In genomic region chr14:89618309-89618708, GRCh38 we compare ENCODE assay signal across 8 cellular contexts.
A peak's percentile ranks its signal among the peaks of the same experiment; 100 is the strongest.
DNase-seq lines count a peak whose midpoint lies in the region; ATAC-seq and TF ChIP-seq lines count a peak whose summit lies in the region.

No MANE protein-coding gene starts in this region.

- H3K27ac ChIP-seq in left ventricle myocardium inferior (replicated peaks): peak overlapping the region; percentile 90
- H3K27ac ChIP-seq in rectal smooth muscle tissue (ENCODE audit: low read depth, low read length): no peak overlapping the region

- no peak overlapping the region for H3K9ac ChIP-seq in rectal smooth muscle tissue (ENCODE audit: low read length)

- intact Hi-C loops in activated T-helper 1 cell treated with anti-CD3 and anti-CD28 coated beads, Interleukin-12 subunit alpha, Interleukin-12 subunit beta, Interleukin-2, Interleukin-4 antibody, amounts not matched to agents 30 ng/mL and 10 ng/mL and 1 ng/mL, durations not matched to agents 14 hours and 24 hours and 36 hours (cut with micrococcal nuclease): loop anchor here (5.0 to 10.0 kb wide), 2 partner anchors 134 to 1614 kb away; partner anchors contain the start of gene GPR65
- intact Hi-C loops in left ventricle myocardium inferior (cut with micrococcal nuclease): no loop called here

- H3K27me3 Mint-ChIP-seq in stimulated activated naive CD8-positive, alpha-beta T cell treated with anti-CD3 and anti-CD28 coated beads, Interleukin-15, Interleukin-2, amounts not matched to agents 100 ng/mL and 50 ng/mL, for 24 hours: no peaks in the 10 kb centered on the region
- no peaks in the 10 kb centered on the region for H3K27me3 Mint-ChIP-seq in activated T-helper 1 cell treated with anti-CD3 and anti-CD28 coated beads, Interleukin-12 subunit alpha, Interleukin-12 subunit beta, Interleukin-2, Interleukin-4 antibody, amounts not matched to agents 30 ng/mL and 10 ng/mL and 1 ng/mL, durations not matched to agents 14 hours and 24 hours and 36 hours (ENCODE audit: insufficient read depth)

- no peaks in the 10 kb centered on the region for H3K36me3 ChIP-seq in left ventricle myocardium inferior
- no peaks in the 10 kb centered on the region for H3K36me3 ChIP-seq in rectal smooth muscle tissue (ENCODE audit: control insufficient read depth, insufficient read depth, low read length)

- H3K4me1 ChIP-seq in left ventricle myocardium inferior (peaks cover 53% of the 10 kb centered on the region), rectal smooth muscle tissue (ENCODE audit: control insufficient read depth, insufficient read depth, low read length) (peaks cover 3% of the 10 kb centered on the region)

- no peak for DNase-seq in stimulated activated naive CD8-positive, alpha-beta T cell treated with anti-CD3 and anti-CD28 coated beads, Interleukin-15, Interleukin-2, amounts not matched to agents 100 U/mL and 50 U/mL, for 24 hours
- no peak for DNase-seq in activated T-helper 1 cell treated with anti-CD3 and anti-CD28 coated beads, Interleukin-12 subunit alpha, Interleukin-12 subunit beta, Interleukin-2, Interleukin-4 antibody, amounts not matched to agents 30 ng/mL and 10 ng/mL and 1 ng/mL, durations not matched to agents 14 hours and 24 hours and 36 hours (ENCODE audit: low spot score)
- no peak for DNase-seq in left ventricle myocardium inferior

- ATAC-seq in stimulated activated naive CD8-positive, alpha-beta T cell treated with anti-CD3 and anti-CD28 coated beads, Interleukin-15, Interleukin-2, amounts not matched to agents 100 U/mL and 50 U/mL, for 24 hours: no peak
- no peak for ATAC-seq in GM19351 (IDR thresholded peaks at IDR 0.05; ENCODE audit: unreplicated experiment)
- no peak for ATAC-seq in HG02852 (IDR thresholded peaks at IDR 0.05; ENCODE audit: unreplicated experiment)
- no peak for ATAC-seq in GM19035 (IDR thresholded peaks at IDR 0.05; ENCODE audit: unreplicated experiment)

- peak overlapping the region; percentile 94 for H3K27ac Mint-ChIP-seq in stimulated activated naive CD8-positive, alpha-beta T cell treated with anti-CD3 and anti-CD28 coated beads, Interleukin-15, Interleukin-2, amounts not matched to agents 100 ng/mL and 50 ng/mL, for 24 hours
- peak overlapping the region; percentile 96 for H3K27ac Mint-ChIP-seq in activated T-helper 1 cell treated with anti-CD3 and anti-CD28 coated beads, Interleukin-12 subunit alpha, Interleukin-12 subunit beta, Interleukin-2, Interleukin-4 antibody, amounts not matched to agents 30 ng/mL and 10 ng/mL and 1 ng/mL, durations not matched to agents 14 hours and 24 hours and 36 hours

- H3K4me3 Mint-ChIP-seq in stimulated activated naive CD8-positive, alpha-beta T cell treated with anti-CD3 and anti-CD28 coated beads, Interleukin-15, Interleukin-2, amounts not matched to agents 100 ng/mL and 50 ng/mL, for 24 hours: peak overlapping the region; percentile 90
- peak overlapping the region; percentile 95 for H3K4me3 Mint-ChIP-seq in activated T-helper 1 cell treated with anti-CD3 and anti-CD28 coated beads, Interleukin-12 subunit alpha, Interleukin-12 subunit beta, Interleukin-2, Interleukin-4 antibody, amounts not matched to agents 30 ng/mL and 10 ng/mL and 1 ng/mL, durations not matched to agents 14 hours and 24 hours and 36 hours

- no peaks in the 10 kb centered on the region for H3K9me3 ChIP-seq in left ventricle myocardium inferior (replicated peaks)

- TF ChIP-seq CTCF in left ventricle myocardium inferior (IDR thresholded peaks at IDR 0.05; ENCODE audit: borderline replicate concordance): no peak

- no peaks in the 10 kb centered on the region for H3K27me3 ChIP-seq in left ventricle myocardium inferior (ENCODE audit: low read depth)
- no peaks in the 10 kb centered on the region for H3K27me3 ChIP-seq in rectal smooth muscle tissue (ENCODE audit: control insufficient read depth, insufficient read depth, low read length)

- H3K4me3 ChIP-seq in left ventricle myocardium inferior: peak overlapping the region; percentile 83
- H3K4me3 ChIP-seq in rectal smooth muscle tissue (ENCODE audit: low read length): peak overlapping the region; percentile 91

- H3K4me1 Mint-ChIP-seq in stimulated activated naive CD8-positive, alpha-beta T cell treated with anti-CD3 and anti-CD28 coated beads, Interleukin-15, Interleukin-2, amounts not matched to agents 100 ng/mL and 50 ng/mL, for 24 hours (ENCODE audit: low read depth): peaks cover 85% of the 10 kb centered on the region
- peaks cover 79% of the 10 kb centered on the region for H3K4me1 Mint-ChIP-seq in activated T-helper 1 cell treated with anti-CD3 and anti-CD28 coated beads, Interleukin-12 subunit alpha, Interleukin-12 subunit beta, Interleukin-2, Interleukin-4 antibody, amounts not matched to agents 30 ng/mL and 10 ng/mL and 1 ng/mL, durations not matched to agents 14 hours and 24 hours and 36 hours (ENCODE audit: low read depth)

- peaks cover 3% of the 10 kb centered on the region for H3K36me3 Mint-ChIP-seq in stimulated activated naive CD8-positive, alpha-beta T cell treated with anti-CD3 and anti-CD28 coated beads, Interleukin-15, Interleukin-2, amounts not matched to agents 100 ng/mL and 50 ng/mL, for 24 hours (ENCODE audit: low read depth)
- H3K36me3 Mint-ChIP-seq in activated T-helper 1 cell treated with anti-CD3 and anti-CD28 coated beads, Interleukin-12 subunit alpha, Interleukin-12 subunit beta, Interleukin-2, Interleukin-4 antibody, amounts not matched to agents 30 ng/mL and 10 ng/mL and 1 ng/mL, durations not matched to agents 14 hours and 24 hours and 36 hours (ENCODE audit: low read depth): peaks cover 6% of the 10 kb centered on the region

- no peaks in the 10 kb centered on the region for H3K9me3 Mint-ChIP-seq in stimulated activated naive CD8-positive, alpha-beta T cell treated with anti-CD3 and anti-CD28 coated beads, Interleukin-15, Interleukin-2, amounts not matched to agents 100 ng/mL and 50 ng/mL, for 24 hours
- H3K9me3 Mint-ChIP-seq in activated T-helper 1 cell treated with anti-CD3 and anti-CD28 coated beads, Interleukin-12 subunit alpha, Interleukin-12 subunit beta, Interleukin-2, Interleukin-4 antibody, amounts not matched to agents 30 ng/mL and 10 ng/mL and 1 ng/mL, durations not matched to agents 14 hours and 24 hours and 36 hours: no peaks in the 10 kb centered on the region
